ENCODE assay signal across 23 cellular contexts in the genomic region with DNA sequence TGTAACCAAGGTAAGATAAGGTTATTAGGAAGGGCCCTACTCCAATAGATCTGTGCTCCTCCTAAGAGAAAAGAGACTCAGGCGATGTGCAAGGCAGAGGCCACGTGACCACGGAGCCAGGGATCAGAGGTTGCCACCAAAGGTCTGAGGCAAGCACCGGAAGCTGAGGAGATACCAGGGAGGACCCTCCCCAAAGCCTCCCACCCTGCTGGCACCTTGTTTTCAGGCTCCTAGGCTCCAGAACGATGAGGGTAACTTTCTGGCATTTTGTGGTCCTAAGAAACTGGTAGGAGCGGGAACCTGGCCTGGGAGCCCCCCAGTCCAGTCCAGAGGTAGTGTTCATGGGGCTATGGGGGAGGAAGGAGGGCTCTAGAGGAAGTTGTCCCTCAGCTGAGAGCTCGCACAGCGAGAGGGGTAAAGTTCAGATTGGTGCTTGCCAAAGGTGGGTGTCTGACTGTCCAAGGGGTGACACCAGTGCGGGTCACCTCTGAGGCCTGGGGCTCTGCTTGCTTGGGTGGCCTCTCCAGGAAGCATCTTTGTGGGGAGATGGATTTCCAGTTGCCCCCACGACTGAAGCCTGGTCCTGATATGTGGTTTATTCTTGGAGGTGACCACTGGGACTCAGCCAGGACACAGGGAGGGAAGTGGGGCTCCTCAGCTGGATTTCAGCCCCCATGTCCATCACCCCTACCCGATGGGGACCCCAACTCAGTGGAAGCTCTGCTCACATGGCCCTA. TPM values are rescaled to one million over a fixed set of nuclear protein-coding genes. Genes with fewer than 3 reads are reported as not detected.
DNase-seq lines count a peak whose midpoint lies in the region; ATAC-seq and TF ChIP-seq lines count a peak whose summit lies in the region.
"Had no signal": no experiment of that assay in that cellular context is flagged by ENCODE, and none has a peak within 500 bp of the region (broad histone marks: within the 10 kb centered on the region; RNA-seq: fewer than 3 reads in every experiment).

No MANE protein-coding gene starts in this region.

- peaks cover 5% of the 10 kb centered on the region for H3K79me2 ChIP-seq in DOHH2 (ENCODE audit: control insufficient read depth, low read length)

- H3K9me3 ChIP-seq in BLaER1 treated with 17β-estradiol and CSF1 and Interleukin-3, amounts not matched to agents 10 nM and 100 nM (replicated peaks in 1 of 11) = no peaks in the 10 kb centered on the region
- H3K9me3 ChIP-seq in DOHH2 (ENCODE audit: control insufficient read depth, insufficient read depth, low read length) (no peaks in the 10 kb centered on the region), right cardiac atrium (ENCODE audit: control insufficient read depth, low read length) (no peaks in the 10 kb centered on the region)
- H3K9me3 ChIP-seq: breast epithelium, gastroesophageal sphincter, left lung, ovary, vagina had no signal

- 86% methylated on average over 11 of the region's 11 CpGs for WGBS in right cardiac atrium

- peaks cover 21% of the 10 kb centered on the region for H3K4me1 Mint-ChIP-seq in activated naive CD8-positive, alpha-beta T cell treated with anti-CD3 and anti-CD28 coated beads, Interleukin-2, amount 50 U/mL, for 24 hours
- peaks cover 30% of the 10 kb centered on the region for H3K4me1 Mint-ChIP-seq in nephron

- no peaks in the 10 kb centered on the region for H3K9me3 Mint-ChIP-seq in activated naive CD8-positive, alpha-beta T cell treated with anti-CD3 and anti-CD28 coated beads, Interleukin-2, amount 50 U/mL, for 24 hours
- no peaks in the 10 kb centered on the region for H3K9me3 Mint-ChIP-seq in nephron
- H3K9me3 Mint-ChIP-seq: activated B cell treated with CpG ODN at 0.5 μM for 24 hours; activated naive CD4-positive, alpha-beta T cell treated with anti-CD3 and anti-CD28 coated beads, Interleukin-2, amount 50 U/mL, for 24 hours; T-helper 1 cell treated with Interleukin-12 subunit alpha and Interleukin-12 subunit beta and Interleukin-4 antibody, amounts not matched to agents 30 μg/mL and 1 μg/mL, for 36 hours had no signal

- H3K4me2 ChIP-seq in BLaER1 treated with 17β-estradiol and CSF1 and Interleukin-3, amounts not matched to agents 10 nM and 100 nM = peak overlapping the region; percentile 73 to 86 (median 81)
- H3K4me2 ChIP-seq in DOHH2 (ENCODE audit: low read length) = peak overlapping the region; percentile 90

- H3K27ac Mint-ChIP-seq in activated naive CD8-positive, alpha-beta T cell treated with anti-CD3 and anti-CD28 coated beads, Interleukin-2, amount 50 U/mL, for 24 hours = peak overlapping the region; percentile 67
- peak overlapping the region; percentile 53 to 72 (median 55) for H3K27ac Mint-ChIP-seq in nephron
- H3K27ac Mint-ChIP-seq: activated B cell treated with CpG ODN at 0.5 μM for 24 hours; T-helper 1 cell treated with Interleukin-12 subunit alpha and Interleukin-12 subunit beta and Interleukin-4 antibody, amounts not matched to agents 30 μg/mL and 1 μg/mL, for 36 hours had no signal

- peaks cover 18% of the 10 kb centered on the region for H3F3A ChIP-seq in DOHH2 (ENCODE audit: control insufficient read depth, insufficient read depth)

- peak overlapping the region; percentile 57 for H3K4me3 Mint-ChIP-seq in activated naive CD8-positive, alpha-beta T cell treated with anti-CD3 and anti-CD28 coated beads, Interleukin-2, amount 50 U/mL, for 24 hours
- H3K4me3 Mint-ChIP-seq in nephron = peak overlapping the region in 1 of 3 experiments; percentile 16
- H3K4me3 Mint-ChIP-seq: T-helper 1 cell treated with Interleukin-12 subunit alpha and Interleukin-12 subunit beta and Interleukin-4 antibody, amounts not matched to agents 30 μg/mL and 1 μg/mL, for 36 hours had no signal

- TF ChIP-seq CTCF in DOHH2 (IDR thresholded peaks at IDR 0.05; ENCODE audit: low read depth, low read length, poor library complexity, severe bottlenecking) (no peak), nephron (IDR thresholded peaks at IDR 0.05; ENCODE audit: unreplicated experiment in 3 of 3) (no peak)

- peak overlapping the region in 3 of 11 experiments; percentile 3 to 20 (median 14); a peak in 2 of 22 replicates for H3K27ac ChIP-seq in BLaER1 treated with 17β-estradiol and CSF1 and Interleukin-3, amounts not matched to agents 10 nM and 100 nM
- H3K27ac ChIP-seq in DOHH2 (ENCODE audit: low read depth, low read length) (peak overlapping the region; percentile 63; the same call in 1 of the 2 replicates), right cardiac atrium (ENCODE audit: low read length) (no peak overlapping the region)
- H3K27ac ChIP-seq: breast epithelium, gastroesophageal sphincter, left lung, ovary, vagina had no signal

- H3K27me3 Mint-ChIP-seq in activated naive CD8-positive, alpha-beta T cell treated with anti-CD3 and anti-CD28 coated beads, Interleukin-2, amount 50 U/mL, for 24 hours = no peaks in the 10 kb centered on the region
- H3K27me3 Mint-ChIP-seq in nephron (ENCODE audit: low read depth) = peaks cover 19% of the 10 kb centered on the region
- H3K27me3 Mint-ChIP-seq: activated B cell treated with CpG ODN at 0.5 μM for 24 hours; activated naive CD4-positive, alpha-beta T cell treated with anti-CD3 and anti-CD28 coated beads, Interleukin-2, amount 50 U/mL, for 24 hours had no signal

- no peak for DNase-seq in activated naive CD8-positive, alpha-beta T cell treated with anti-CD3 and anti-CD28 coated beads, Interleukin-2, amount 50 U/mL, for 24 hours
- DNase-seq in NCI-H748 treated with DMSO at 0.1 percent for 48 hours (lab: John Stamatoyannopoulos, UW) (no peak), right cardiac atrium (no peak), NCI-H2227 (lab: John Stamatoyannopoulos, UW; ENCODE audit: unreplicated experiment) (no peak), MV-4-11 (lab: John Stamatoyannopoulos, UW) (no peak)
- DNase-seq: activated B cell treated with CpG ODN at 0.5 μM for 24 hours; erythroblast; Kasumi-1; left lung; NCI-H1105; NCI-H2107; NCI-H524; ovary; SHP77; stimulated activated CD4-positive, alpha-beta T cell treated with anti-CD3 and anti-CD28 coated beads, Interleukin-2, amount 100 ng/mL, for 48 hours had no signal

- no peak overlapping the region for H3K4me3 ChIP-seq in BLaER1 treated with 17β-estradiol and CSF1 and Interleukin-3, amounts not matched to agents 10 nM and 100 nM
- H3K4me3 ChIP-seq in DOHH2 (ENCODE audit: low read length) (peak overlapping the region; percentile 75), right cardiac atrium (ENCODE audit: low read length) (no peak overlapping the region)
- H3K4me3 ChIP-seq: left lung, ovary, vagina had no signal

- peaks cover 23 to 47% (median 36%) of the 10 kb centered on the region in 10 experiments for H3K4me1 ChIP-seq in BLaER1 treated with 17β-estradiol and CSF1 and Interleukin-3, amounts not matched to agents 10 nM and 100 nM
- H3K4me1 ChIP-seq in DOHH2 (ENCODE audit: control insufficient read depth, low read length) (peaks cover 55% of the 10 kb centered on the region), right cardiac atrium (ENCODE audit: control insufficient read depth, insufficient read depth, low read length) (no peaks in the 10 kb centered on the region)

- peak overlapping the region in 3 of 11 experiments; percentile 13 to 54 (median 43); a peak in 4 of 22 replicates for H3K9ac ChIP-seq in BLaER1 treated with 17β-estradiol and CSF1 and Interleukin-3, amounts not matched to agents 10 nM and 100 nM

- H4K20me1 ChIP-seq in BLaER1 treated with 17β-estradiol and CSF1 and Interleukin-3, amounts not matched to agents 10 nM and 100 nM = peaks cover 0 to 26% (median 0%) of the 10 kb centered on the region in 11 experiments; a peak in 3 of 22 replicates
- no peaks in the 10 kb centered on the region for H4K20me1 ChIP-seq in DOHH2 (ENCODE audit: control insufficient read depth, insufficient read depth, low read depth, low read length)

- ATAC-seq in activated naive CD8-positive, alpha-beta T cell treated with anti-CD3 and anti-CD28 coated beads, Interleukin-2, amount 50 U/mL, for 24 hours = no peak
- no peak for ATAC-seq in right cardiac atrium

- no peaks in the 10 kb centered on the region for H3K36me3 Mint-ChIP-seq in activated naive CD8-positive, alpha-beta T cell treated with anti-CD3 and anti-CD28 coated beads, Interleukin-2, amount 50 U/mL, for 24 hours (ENCODE audit: low read depth)
- no peaks in the 10 kb centered on the region for H3K36me3 Mint-ChIP-seq in nephron (ENCODE audit: low read depth)
- H3K36me3 Mint-ChIP-seq: activated naive CD4-positive, alpha-beta T cell treated with anti-CD3 and anti-CD28 coated beads, Interleukin-2, amount 50 U/mL, for 24 hours had no signal

- H3K36me3 ChIP-seq in BLaER1 treated with 17β-estradiol and CSF1 and Interleukin-3, amounts not matched to agents 10 nM and 100 nM = no peaks in the 10 kb centered on the region
- H3K36me3 ChIP-seq in DOHH2 (ENCODE audit: control insufficient read depth, low read length) = no peaks in the 10 kb centered on the region
- H3K36me3 ChIP-seq: breast epithelium, gastroesophageal sphincter, left lung, ovary, vagina had no signal

- intact Hi-C loops in right cardiac atrium (cut with DNase I) = no loop called here

- H3K27me3 ChIP-seq in BLaER1 treated with 17β-estradiol and CSF1 and Interleukin-3, amounts not matched to agents 10 nM and 100 nM = peaks cover 0 to 6% (median 0%) of the 10 kb centered on the region in 11 experiments; a peak in 2 of 22 replicates
- H3K27me3 ChIP-seq in DOHH2 (ENCODE audit: control insufficient read depth, low read length) (no peaks in the 10 kb centered on the region), right cardiac atrium (ENCODE audit: control insufficient read depth, insufficient read depth) (no peaks in the 10 kb centered on the region)
- H3K27me3 ChIP-seq: breast epithelium, ovary, vagina had no signal

- no peaks in the 10 kb centered on the region for H3K9me2 ChIP-seq in DOHH2 (replicated peaks; ENCODE audit: control insufficient read depth, low read length)

RNA-seq across cellular contexts. Expression of a gene that starts 7.5 kb away (rescaled TPM):
- total RNA-seq in right cardiac atrium = 10 to 100 TPM; 36.2 to 41.7 (median 38.4) TPM
- 19.3 TPM for polyA plus RNA-seq in right cardiac atrium

RNA-seq across cellular contexts. Expression of a gene that starts 7.7 kb away (rescaled TPM):
- total RNA-seq in right cardiac atrium = 10 to 100 TPM; 44.4 to 52.0 (median 46.6) TPM
- polyA plus RNA-seq in right cardiac atrium = 10.8 TPM
